ENCODE assay signal across 20 cellular contexts in the genomic region with DNA sequence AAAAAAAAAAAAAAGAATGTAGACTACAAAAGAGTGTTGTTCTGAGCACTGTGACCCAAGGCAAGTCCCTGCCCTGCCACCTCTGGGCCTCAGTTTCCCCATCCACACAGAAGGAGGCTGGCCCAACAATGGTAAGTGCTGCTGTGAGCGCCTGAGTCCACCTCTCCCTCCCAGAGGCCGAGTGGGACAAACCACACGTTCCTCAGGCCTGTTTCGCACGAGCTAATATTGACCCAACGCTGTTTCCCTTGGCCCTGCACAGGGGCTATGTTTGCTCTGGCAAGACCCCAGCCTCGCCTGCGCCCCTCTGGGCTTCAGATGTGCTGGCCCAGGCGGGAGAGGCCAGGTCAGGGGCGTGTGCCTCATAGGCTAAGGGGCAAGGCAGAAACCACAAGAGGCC. TPM values are rescaled to one million over a fixed set of nuclear protein-coding genes. Genes with fewer than 3 reads are reported as not detected.
DNase-seq lines count a peak whose midpoint lies in the region; ATAC-seq, FAIRE-seq and TF ChIP-seq lines count a peak whose summit lies in the region.
"Had no signal": no experiment of that assay in that cellular context is flagged by ENCODE, and none has a peak within 500 bp of the region (broad histone marks: within the 10 kb centered on the region; RNA-seq: fewer than 3 reads in every experiment).

No MANE protein-coding gene starts in this region.

- CTCF ChIA-PET in HepG2 (lab: Yijun Ruan, JAX; ENCODE audit: low intra/inter-chr PET ratio, low total read pairs): no interaction called here

- peaks cover 20% of the 10 kb centered on the region for H3K4me1 ChIP-seq in HepG2 (ENCODE audit: insufficient read depth, low read length)
- H3K4me1 ChIP-seq in sigmoid colon: peaks cover 0 to 8% (median under 1%) of the 10 kb centered on the region in 4 donors
- H3K4me1 ChIP-seq: Caco-2, HAP-1 had no signal

- in situ Hi-C loops in HepG2 (cut with HindIII; ENCODE audit: extremely low pct_ligation_motif_present, low pct_unique_long_range_greater_than_20kb): no loop called here

- DNase-seq in H7 (peak; percentile 45), NCI-H1092 treated with DMSO at 0.1 percent for 48 hours (lab: John Stamatoyannopoulos, UW) (peak; percentile 7), HepG2 (ENCODE audit: low spot score) (no peak), sciatic nerve (ENCODE audit: low spot score) (no peak), sigmoid colon (no peak), NCI-H446 (lab: John Stamatoyannopoulos, UW) (no peak), NCI-H1930 (lab: John Stamatoyannopoulos, UW) (no peak), inferior parietal cortex (ENCODE audit: extremely low spot score) (no peak)
- DNase-seq: ACHN; BE2C; C1 segment of cervical spinal cord; Caco-2; CD4-positive, CD25-positive, alpha-beta regulatory T cell; GDM1; GOT3 had no signal

- intact Hi-C loops in HepG2 (cut with micrococcal nuclease; ENCODE audit: unreplicated experiment): no loop called here
- intact Hi-C loops in sciatic nerve (cut with DNase I): no loop called here
- intact Hi-C loops in sigmoid colon (cut with DNase I): no loop called here

- H3K36me3 ChIP-seq in H7 (replicated peaks; ENCODE audit: control insufficient read depth, insufficient read depth, low read length) (no peaks in the 10 kb centered on the region), HepG2 (replicated peaks in 1 of 2; ENCODE audit: control insufficient read depth in 1 of 2, insufficient read depth in 2 of 2, low read length in 2 of 2) (no peaks in the 10 kb centered on the region), sigmoid colon (no peaks in the 10 kb centered on the region)
- H3K36me3 ChIP-seq: BE2C, HAP-1 had no signal

- no peaks in the 10 kb centered on the region for H3K27me3 ChIP-seq in H7 (ENCODE audit: control insufficient read depth, insufficient read depth, low read length)
- peaks cover 0 to 9% of the 10 kb centered on the region in 2 experiments; a peak in 2 of 5 replicates for H3K27me3 ChIP-seq in HepG2 (ENCODE audit: control insufficient read depth in 1 of 2, insufficient read depth in 2 of 2, low read length in 2 of 2)
- no peaks in the 10 kb centered on the region for H3K27me3 ChIP-seq in sigmoid colon
- H3K27me3 ChIP-seq: BE2C had no signal

- BruUV-seq in HepG2 (replicated peaks; lab: Mats Ljungman, UMichigan): no TSS peak

- ATAC-seq in HepG2 (peak; percentile 54; the same call in 2 of the 3 replicates), sciatic nerve (peak; percentile 88)

- WGBS in HepG2 (ENCODE audit: low lambda C conversion rate): 0% methylated on average over 8 of the region's 10 CpGs
- WGBS in sigmoid colon, 2 donors: 76 to 86% methylated on average over 10 of the region's 10 CpGs

- no peaks in the 10 kb centered on the region for H4K20me1 ChIP-seq in HepG2 (ENCODE audit: insufficient read depth, low read length)

- H3K4me2 ChIP-seq in HepG2 (ENCODE audit: low read depth, low read length): peak overlapping the region; percentile 32

- TF ChIP-seq RAD21 in HepG2 (CRISPR knock-in tag; IDR thresholded peaks at IDR 0.05): no peak

- H3K79me2 ChIP-seq in HepG2 (ENCODE audit: insufficient read depth, low read length): no peaks in the 10 kb centered on the region

- FAIRE-seq in HepG2 (lab: Jason Lieb, UNC): no peak
- FAIRE-seq: A204.1, D721Med, GM12892 had no signal

- no peak overlapping the region for H2AFZ ChIP-seq in HepG2 (ENCODE audit: low read length)

- H3K9me3 ChIP-seq in HepG2 (ENCODE audit: low read length): no peaks in the 10 kb centered on the region
- no peaks in the 10 kb centered on the region for H3K9me3 ChIP-seq in sigmoid colon
- H3K9me3 ChIP-seq: BE2C, Caco-2, HAP-1 had no signal

- TF ChIP-seq POLR2A in HepG2 (IDR thresholded peaks at IDR 0.05; ENCODE audit: insufficient read depth in 1 of 2, low read depth in 2 of 2, low read length in 2 of 2): no peak
- no peak for TF ChIP-seq POLR2A in sigmoid colon (IDR thresholded peaks at IDR 0.05)

- POLR2A ChIA-PET in HepG2 (lab: Yijun Ruan, JAX): interaction anchor here (0.7 kb wide), 1 partner anchor 63 kb away, joined by 3 read pairs; no protein-coding TSS in a partner anchor

- no peak overlapping the region for H3K9ac ChIP-seq in HepG2 (ENCODE audit: insufficient read depth, low read depth, low read length)

- no peak overlapping the region for H3K4me3 ChIP-seq in H7 (ENCODE audit: insufficient read depth, low read depth, low read length)
- H3K4me3 ChIP-seq in HepG2 (replicated peaks in 1 of 3; ENCODE audit: insufficient read depth in 1 of 3, low read depth in 2 of 3, low read length in 3 of 3): no peak overlapping the region
- no peak overlapping the region for H3K4me3 ChIP-seq in sigmoid colon
- H3K4me3 ChIP-seq: HAP-1 had no signal

- TF ChIP-seq CTCF in HepG2 (CRISPR knock-in tag; IDR thresholded peaks at IDR 0.05) (no peak), sigmoid colon (IDR thresholded peaks at IDR 0.05) (no peak)

- H3K27ac ChIP-seq in HepG2 (ENCODE audit: extremely low read length, insufficient read depth, low read length) (no peak overlapping the region), sigmoid colon (no peak overlapping the region)

- TF ChIP-seq EP300 in HepG2 (IDR thresholded peaks at IDR 0.05; ENCODE audit: low read depth in 2 of 2, low read length in 2 of 2) (no peak), HepG2 (CRISPR knock-in tag; IDR thresholded peaks at IDR 0.05; ENCODE audit: borderline replicate concordance) (no peak), sigmoid colon (IDR thresholded peaks at IDR 0.05) (no peak)

TF ChIP-seq in HepG2, 621 proteins besides CTCF, POLR2A, EP300 and RAD21 (continues in another document):
- peak; percentile 52 for TF ChIP-seq SALL1 (CRISPR knock-in tag; IDR thresholded peaks at IDR 0.05)

RNA-seq across cellular contexts. Expression of a gene that starts 12.6 kb away (rescaled TPM):
- total RNA-seq in H7 (2014; rRNA removed; shearing (Covaris generic)): 0.26 and 0.28 TPM in 2 replicates
- total RNA-seq in HepG2 (2016; rRNA removed; fragmentation: Illumina TruSeq; extraction: Trizol): 0.34 and 0.86 TPM in 2 replicates
- 0.18 and 0.30 TPM in 2 replicates for total RNA-seq in HepG2 (2016; cell fraction: cytosol; rRNA removed; fragmentation: Illumina TruSeq; extraction: Trizol; ENCODE audit: low read depth)
- 0.18 and 0.45 TPM in 2 replicates for total RNA-seq in HepG2 (2016; cell fraction: insoluble cytoplasmic fraction; rRNA removed; fragmentation: Illumina TruSeq; extraction: Trizol)
- total RNA-seq in HepG2 (2016; cell fraction: membrane; rRNA removed; fragmentation: Illumina TruSeq; extraction: Trizol): 0.48 and 0.56 TPM in 2 replicates
- 0.34 and 0.53 TPM in 2 replicates for total RNA-seq in HepG2 (2016; cell fraction: nucleus; rRNA removed; fragmentation: Illumina TruSeq; extraction: Trizol)
- polyA plus RNA-seq in HepG2 (2011; rRNA removed): 0.41 and 0.76 TPM in 2 replicates
- 0.64 and 0.79 TPM in 2 replicates for polyA plus RNA-seq in HepG2 (2011; cell fraction: cytosol; rRNA removed)
- polyA plus RNA-seq in HepG2 (2011; cell fraction: nucleus; rRNA removed): 0.59 and 0.61 TPM in 2 replicates
- 0.19 and 0.38 TPM in 2 replicates for polyA plus RNA-seq in HepG2 (2012)
- polyA plus RNA-seq in HepG2 (2016; cell fraction: cytosol; fragmentation: Illumina TruSeq; extraction: Trizol; ENCODE audit: low read depth): 0.33 and 0.38 TPM in 2 replicates
- polyA plus RNA-seq in HepG2 (2016; cell fraction: insoluble cytoplasmic fraction; fragmentation: Illumina TruSeq; extraction: Trizol; ENCODE audit: low read depth): 0.57 and 0.76 TPM in 2 replicates
- polyA plus RNA-seq in HepG2 (2016; cell fraction: membrane; fragmentation: Illumina TruSeq; extraction: Trizol; ENCODE audit: low read depth): 0.54 and 0.79 TPM in 2 replicates
- 1.1 TPM in 2 replicates for polyA plus RNA-seq in HepG2 (2016; cell fraction: nucleus; fragmentation: Illumina TruSeq; extraction: Trizol; ENCODE audit: insufficient read depth, low read depth)
- 2.1 and 4.6 TPM in 2 replicates for polyA minus RNA-seq in HepG2 (2011; rRNA and poly(A)+ RNA removed; ENCODE audit: low replicate concordance)
- polyA minus RNA-seq in HepG2 (2011; cell fraction: cytosol; rRNA and poly(A)+ RNA removed): 0.59 TPM in 1 of 2 replicates, not detected in the other
- not detected in 2 replicates for polyA minus RNA-seq in HepG2 (2011; cell fraction: nucleus; rRNA and poly(A)+ RNA removed)
- total RNA-seq in sciatic nerve: 65.0 TPM
- total RNA-seq in sigmoid colon: 10 to 100 TPM; 30.2 to 49.6 (median 42.8) TPM
- polyA plus RNA-seq in sigmoid colon: 100 to 1,000 TPM in 2 of 3 donors, 10 to 100 TPM in 1; 35.4 to 219 (median 132) TPM
- total RNA-seq: Caco-2 had no signal

RNA-seq across cellular contexts. Expression of a gene that starts 46.8 kb away (rescaled TPM):
- 0.26 and 0.76 TPM in 2 replicates for total RNA-seq in H7 (2014; rRNA removed; shearing (Covaris generic))
- total RNA-seq in HepG2 (2016; rRNA removed; fragmentation: Illumina TruSeq; extraction: Trizol) (0.04 TPM in 1 of 2 replicates, not detected in the other), sciatic nerve (0.18 TPM), sigmoid colon (under 1 TPM in 2 of 4 donors, not detected in 2; 0.36 to 0.54 TPM)
- total RNA-seq in HepG2 (2016; cell fraction: cytosol; rRNA removed; fragmentation: Illumina TruSeq; extraction: Trizol; ENCODE audit: low read depth): not detected in 2 replicates
- total RNA-seq in HepG2 (2016; cell fraction: insoluble cytoplasmic fraction; rRNA removed; fragmentation: Illumina TruSeq; extraction: Trizol): not detected in 2 replicates
- total RNA-seq in HepG2 (2016; cell fraction: membrane; rRNA removed; fragmentation: Illumina TruSeq; extraction: Trizol): not detected in 2 replicates
- total RNA-seq in HepG2 (2016; cell fraction: nucleus; rRNA removed; fragmentation: Illumina TruSeq; extraction: Trizol): not detected in 2 replicates
- polyA plus RNA-seq in HepG2 (2011; rRNA removed) (0.03 and 0.05 TPM in 2 replicates), sigmoid colon (under 1 TPM in 1 of 3 donors, not detected in 2; 0.09 TPM)
- polyA plus RNA-seq in HepG2 (2011; cell fraction: cytosol; rRNA removed): 0.11 TPM in 1 of 2 replicates, not detected in the other
- polyA plus RNA-seq in HepG2 (2011; cell fraction: nucleus; rRNA removed): 0.66 and 0.77 TPM in 2 replicates
- 0.05 TPM in 1 of 2 replicates, not detected in the other for polyA plus RNA-seq in HepG2 (2012)
- not detected in 2 replicates for polyA plus RNA-seq in HepG2 (2016; cell fraction: cytosol; fragmentation: Illumina TruSeq; extraction: Trizol; ENCODE audit: low read depth)
- not detected in 2 replicates for polyA plus RNA-seq in HepG2 (2016; cell fraction: insoluble cytoplasmic fraction; fragmentation: Illumina TruSeq; extraction: Trizol; ENCODE audit: low read depth)
- polyA plus RNA-seq in HepG2 (2016; cell fraction: membrane; fragmentation: Illumina TruSeq; extraction: Trizol; ENCODE audit: low read depth): not detected in 2 replicates
- 0.26 TPM in 1 of 2 replicates, not detected in the other for polyA plus RNA-seq in HepG2 (2016; cell fraction: nucleus; fragmentation: Illumina TruSeq; extraction: Trizol; ENCODE audit: insufficient read depth, low read depth)
- 0.12 TPM in 1 of 2 replicates, not detected in the other for polyA minus RNA-seq in HepG2 (2011; rRNA and poly(A)+ RNA removed; ENCODE audit: low replicate concordance)
- polyA minus RNA-seq in HepG2 (2011; cell fraction: cytosol; rRNA and poly(A)+ RNA removed): not detected in 2 replicates
- 0.12 and 0.26 TPM in 2 replicates for polyA minus RNA-seq in HepG2 (2011; cell fraction: nucleus; rRNA and poly(A)+ RNA removed)
- total RNA-seq: Caco-2, HT-29 had no signal
- polyA plus RNA-seq: CD4-positive, CD25-positive, alpha-beta regulatory T cell had no signal

Comparison
In these comparisons a context has a peak if more than half of its experiments do, and no peak if none do; other contexts are left out.
1. DNase-seq: peak in H7 (single experiment) and NCI-H1092 treated with DMSO at 0.1 percent for 48 hours (single experiment); none in HepG2 (single experiment), sciatic nerve (single experiment), sigmoid colon (single experiment), NCI-H446 (0 of 2), NCI-H1930 (0 of 2) and inferior parietal cortex (single experiment).
2. RNA of a gene that starts 12.6 kb away (total RNA-seq): 65.0 TPM in sciatic nerve (single experiment) and 30.2 to 49.6 TPM in sigmoid colon; 0.18 to 0.86 TPM in HepG2 and 0.26 to 0.28 TPM in H7; every median in the first group is over 10 times any median in the second.